In the genomic region with DNA sequence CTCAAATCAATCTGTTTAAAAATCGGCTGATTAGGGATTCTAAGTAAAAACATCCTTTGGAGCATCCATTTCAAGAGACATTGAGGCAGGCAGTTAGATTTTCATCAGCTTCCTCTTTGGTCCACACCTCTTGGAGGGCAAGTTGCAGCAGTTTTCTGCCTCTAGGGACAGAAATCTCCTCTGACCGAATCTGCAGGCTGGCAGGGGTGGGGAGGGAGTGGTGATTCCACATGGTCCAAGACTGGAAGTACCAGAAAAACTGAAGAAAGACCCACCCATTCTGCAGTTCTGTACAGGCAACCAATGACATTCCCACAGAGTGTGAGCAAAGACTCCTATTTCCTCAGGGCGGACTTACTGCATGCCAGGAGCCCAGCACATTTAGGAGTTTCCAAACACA, we compare ENCODE assay signal across 2 cellular contexts.
TF ChIP-seq lines count a peak whose summit lies in the region.

No MANE protein-coding gene starts in this region.

TF ChIP-seq in HepG2, 621 proteins besides CTCF, POLR2A, EP300 and RAD21:
- TF ChIP-seq MIXL1 (CRISPR knock-in tag; IDR thresholded peaks at IDR 0.05) (no peak), ZNF629 (CRISPR knock-in tag; conservative IDR thresholded peaks at IDR 0.05) (no peak), NFIC (IDR thresholded peaks at IDR 0.05; ENCODE audit: low read length) (no peak), DNMT1 (CRISPR knock-in tag; IDR thresholded peaks at IDR 0.05) (no peak), EEA1 (CRISPR knock-in tag; IDR thresholded peaks at IDR 0.05; ENCODE audit: borderline replicate concordance) (no peak), SRSF9 (IDR thresholded peaks at IDR 0.05; ENCODE audit: borderline replicate concordance, insufficient read depth, low read depth, low read length, poor library complexity, severe bottlenecking) (no peak), U2AF2 (IDR thresholded peaks at IDR 0.05; ENCODE audit: low read depth, low read length) (no peak), SOX6 (IDR thresholded peaks at IDR 0.05) (no peak), SOX6 (CRISPR knock-in tag; IDR thresholded peaks at IDR 0.05) (no peak), FLYWCH1 (CRISPR knock-in tag; IDR thresholded peaks at IDR 0.05) (no peak)
- TF ChIP-seq, protein P1, sequence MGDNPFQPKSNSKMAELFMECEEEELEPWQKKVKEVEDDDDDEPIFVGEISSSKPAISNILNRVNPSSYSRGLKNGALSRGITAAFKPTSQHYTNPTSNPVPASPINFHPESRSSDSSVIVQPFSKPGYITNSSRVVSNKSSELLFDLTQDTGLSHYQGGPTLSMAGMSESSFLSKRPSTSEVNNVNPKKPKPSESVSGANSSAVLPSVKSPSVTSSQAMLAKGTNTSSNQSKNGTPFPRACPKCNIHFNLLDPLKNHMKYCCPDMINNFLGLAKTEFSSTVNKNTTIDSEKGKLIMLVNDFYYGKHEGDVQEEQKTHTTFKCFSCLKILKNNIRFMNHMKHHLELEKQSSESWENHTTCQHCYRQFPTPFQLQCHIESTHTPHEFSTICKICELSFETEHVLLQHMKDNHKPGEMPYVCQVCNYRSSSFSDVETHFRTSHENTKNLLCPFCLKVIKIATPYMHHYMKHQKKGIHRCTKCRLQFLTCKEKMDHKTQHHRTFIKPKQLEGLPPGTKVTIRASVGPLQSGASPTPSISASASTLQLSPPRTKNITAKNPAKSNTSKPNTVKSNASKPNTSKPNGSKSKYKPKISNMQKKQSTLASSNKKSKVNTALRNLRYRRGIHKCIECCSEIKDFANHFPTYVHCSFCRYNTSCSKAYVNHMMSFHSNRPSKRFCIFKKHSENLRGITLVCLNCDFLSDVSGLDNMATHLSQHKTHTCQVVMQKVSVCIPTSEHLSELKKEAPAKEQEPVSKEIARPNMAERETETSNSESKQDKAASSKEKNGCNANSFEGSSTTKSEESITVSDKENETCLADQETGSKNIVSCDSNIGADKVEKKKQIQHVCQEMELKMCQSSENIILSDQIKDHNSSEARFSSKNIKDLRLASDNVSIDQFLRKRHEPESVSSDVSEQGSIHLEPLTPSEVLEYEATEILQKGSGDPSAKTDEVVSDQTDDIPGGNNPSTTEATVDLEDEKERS (CRISPR knock-in tag; IDR thresholded peaks at IDR 0.05): no peak

TF ChIP-seq in K562, 482 proteins besides CTCF, POLR2A, EP300 and RAD21:
- TF ChIP-seq ZNF224 (CRISPR knock-in tag; IDR thresholded peaks at IDR 0.05): no peak
- no peak for TF ChIP-seq MTF1 (CRISPR knock-in tag; IDR thresholded peaks at IDR 0.05; ENCODE audit: borderline replicate concordance)
- no peak for TF ChIP-seq SMAD2 (IDR thresholded peaks at IDR 0.05; ENCODE audit: low read depth, low read length)
- TF ChIP-seq NFIX (CRISPR knock-in tag; IDR thresholded peaks at IDR 0.05; ENCODE audit: low read depth): no peak
- TF ChIP-seq CBX8 (IDR thresholded peaks at IDR 0.05; ENCODE audit: borderline replicate concordance, extremely low read depth, low read depth, low read length, poor library complexity, severe bottlenecking): no peak
- TF ChIP-seq SIX5 (IDR thresholded peaks at IDR 0.05; ENCODE audit: borderline replicate concordance in 1 of 2, insufficient read depth in 1 of 2, low read depth in 1 of 2, low read length in 2 of 2): no peak
- no peak for TF ChIP-seq IRF2 (CRISPR knock-in tag; IDR thresholded peaks at IDR 0.05)
- no peak for TF ChIP-seq MYBL2 (IDR thresholded peaks at IDR 0.05; ENCODE audit: low read depth)
- TF ChIP-seq MYBL2 (CRISPR knock-in tag; IDR thresholded peaks at IDR 0.05; ENCODE audit: borderline replicate concordance): no peak
- no peak for TF ChIP-seq RBM25 (IDR thresholded peaks at IDR 0.05; ENCODE audit: low read depth, low read length, severe bottlenecking)
- no peak for TF ChIP-seq EGR1 (conservative IDR thresholded peaks at IDR 0.05)
- no peak for TF ChIP-seq ESRRB (CRISPR knock-in tag; IDR thresholded peaks at IDR 0.05; ENCODE audit: borderline replicate concordance)
- TF ChIP-seq, protein P2, sequence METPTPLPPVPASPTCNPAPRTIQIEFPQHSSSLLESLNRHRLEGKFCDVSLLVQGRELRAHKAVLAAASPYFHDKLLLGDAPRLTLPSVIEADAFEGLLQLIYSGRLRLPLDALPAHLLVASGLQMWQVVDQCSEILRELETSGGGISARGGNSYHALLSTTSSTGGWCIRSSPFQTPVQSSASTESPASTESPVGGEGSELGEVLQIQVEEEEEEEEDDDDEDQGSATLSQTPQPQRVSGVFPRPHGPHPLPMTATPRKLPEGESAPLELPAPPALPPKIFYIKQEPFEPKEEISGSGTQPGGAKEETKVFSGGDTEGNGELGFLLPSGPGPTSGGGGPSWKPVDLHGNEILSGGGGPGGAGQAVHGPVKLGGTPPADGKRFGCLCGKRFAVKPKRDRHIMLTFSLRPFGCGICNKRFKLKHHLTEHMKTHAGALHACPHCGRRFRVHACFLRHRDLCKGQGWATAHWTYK (CRISPR knock-in tag; IDR thresholded peaks at IDR 0.05): no peak
- no peak for TF ChIP-seq ZNF146 (CRISPR knock-in tag; IDR thresholded peaks at IDR 0.05; ENCODE audit: unreplicated experiment)
- TF ChIP-seq, protein P3, sequence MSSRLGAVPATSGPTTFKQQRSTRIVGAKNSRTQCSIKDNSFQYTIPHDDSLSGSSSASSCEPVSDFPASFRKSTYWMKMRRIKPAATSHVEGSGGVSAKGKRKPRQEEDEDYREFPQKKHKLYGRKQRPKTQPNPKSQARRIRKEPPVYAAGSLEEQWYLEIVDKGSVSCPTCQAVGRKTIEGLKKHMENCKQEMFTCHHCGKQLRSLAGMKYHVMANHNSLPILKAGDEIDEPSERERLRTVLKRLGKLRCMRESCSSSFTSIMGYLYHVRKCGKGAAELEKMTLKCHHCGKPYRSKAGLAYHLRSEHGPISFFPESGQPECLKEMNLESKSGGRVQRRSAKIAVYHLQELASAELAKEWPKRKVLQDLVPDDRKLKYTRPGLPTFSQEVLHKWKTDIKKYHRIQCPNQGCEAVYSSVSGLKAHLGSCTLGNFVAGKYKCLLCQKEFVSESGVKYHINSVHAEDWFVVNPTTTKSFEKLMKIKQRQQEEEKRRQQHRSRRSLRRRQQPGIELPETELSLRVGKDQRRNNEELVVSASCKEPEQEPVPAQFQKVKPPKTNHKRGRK (tag; IDR thresholded peaks at IDR 0.05): no peak
TF ChIP-seq in K562: peak in this region for 0.
